ENCODE assay signal across 23 cellular contexts in genomic region chr1:20183876-20184275, GRCh38. TPM values are rescaled to one million over a fixed set of nuclear protein-coding genes. Genes with fewer than 3 reads are reported as not detected.
DNase-seq lines count a peak whose midpoint lies in the region; ATAC-seq and TF ChIP-seq lines count a peak whose summit lies in the region.
"Had no signal": no experiment of that assay in that cellular context is flagged by ENCODE, and none has a peak within 500 bp of the region (broad histone marks: within the 10 kb centered on the region; RNA-seq: fewer than 3 reads in every experiment).

No MANE protein-coding gene starts in this region.

- H3K4me1 ChIP-seq in adrenal gland (replicated peaks in 1 of 2) (peaks cover 11 to 30% of the 10 kb centered on the region in 2 donors), muscle layer of colon (ENCODE audit: insufficient read depth, low read length) (peaks cover 61% of the 10 kb centered on the region), transverse colon (peaks cover 14 to 53% (median 45%) of the 10 kb centered on the region in 4 donors)

- peaks cover 8% of the 10 kb centered on the region for H3K4me1 Mint-ChIP-seq in chondrocyte (ENCODE audit: low read depth)
- H3K4me1 Mint-ChIP-seq in immature natural killer cell: peaks cover 47 to 51% of the 10 kb centered on the region in 2 donors

- TF ChIP-seq POLR2A in adrenal gland (IDR thresholded peaks at IDR 0.05) (no peak), transverse colon (IDR thresholded peaks at IDR 0.05) (no peak)

- intact Hi-C loops in Right ventricle myocardium inferior (cut with DNase I): no loop called here
- intact Hi-C loops in cardiac septum (cut with DNase I): no loop called here
- intact Hi-C loops in adrenal gland (cut with DNase I): no loop called here
- intact Hi-C loops in transverse colon (cut with DNase I; ENCODE audit: low total_unique reads): no loop called here

- H3K27ac ChIP-seq in adrenal gland: peak overlapping the region in 1 of 5 donors; percentile 47
- H3K27ac ChIP-seq in muscle layer of colon (ENCODE audit: low read depth, low read length): peak overlapping the region; percentile 90
- peak overlapping the region; percentile 76 to 92 (median 88) for H3K27ac ChIP-seq in transverse colon

- DNase-seq in Right ventricle myocardium inferior (ENCODE audit: missing footprints): no peak
- no peak for DNase-seq in cardiac septum (ENCODE audit: low spot score)
- peak; percentile 31 to 72 (median 64) for DNase-seq in adrenal gland
- DNase-seq in transverse colon: peak; percentile 36
- DNase-seq in chondrocyte (ENCODE audit: low spot score): no peak
- DNase-seq in HPDE6-E6E7 (ENCODE audit: extremely low spot score): no peak
- DNase-seq in immature natural killer cell: no peak
- DNase-seq: ACHN; activated CD4-positive, CD25-positive, alpha-beta regulatory T cell treated with anti-CD3 and anti-CD28 coated beads, Interleukin-2, amount 50 U/mL, for 72 hours; activated gamma-delta T cell; central memory CD4-positive, alpha-beta T cell; EL; NCI-H1048; NCI-H2029 treated with DMSO at 0.1 percent for 48 hours; NCI-H524 treated with DMSO at 0.1 percent for 48 hours; SHP77; stimulated activated naive CD8-positive, alpha-beta T cell treated with anti-CD3 and anti-CD28 coated beads, Interleukin-15, Interleukin-2, amounts not matched to agents 100 U/mL and 50 U/mL, for 24 hours had no signal

- no peak overlapping the region for H3K9ac ChIP-seq in muscle layer of colon (ENCODE audit: low read length)

- peak; percentile 80 for TF ChIP-seq EP300 in transverse colon (IDR thresholded peaks at IDR 0.05; ENCODE audit: low read depth)

- H3K27ac Mint-ChIP-seq in chondrocyte (ENCODE audit: unreplicated experiment) (no peak overlapping the region), immature natural killer cell (peak overlapping the region in 3 of 6 donors; percentile 28 to 93 (median 86))

- no peaks in the 10 kb centered on the region for H3K36me3 Mint-ChIP-seq in chondrocyte (ENCODE audit: low read depth)
- H3K36me3 Mint-ChIP-seq in immature natural killer cell: peaks cover 0 to 4% (median under 1%) of the 10 kb centered on the region in 3 donors
- H3K36me3 Mint-ChIP-seq: naive thymus-derived CD8-positive, alpha-beta T cell had no signal

- H3K27me3 ChIP-seq in adrenal gland (no peaks in the 10 kb centered on the region), muscle layer of colon (ENCODE audit: control insufficient read depth in 1 of 2, insufficient read depth in 2 of 2, low read length in 2 of 2) (no peaks in the 10 kb centered on the region), transverse colon (no peaks in the 10 kb centered on the region)

- H3K9me3 ChIP-seq in adrenal gland (replicated peaks in 1 of 3) (no peaks in the 10 kb centered on the region), muscle layer of colon (ENCODE audit: low read length) (no peaks in the 10 kb centered on the region), transverse colon (no peaks in the 10 kb centered on the region)

- TF ChIP-seq CTCF in adrenal gland (IDR thresholded peaks at IDR 0.05) (no peak), transverse colon (IDR thresholded peaks at IDR 0.05) (no peak), chondrocyte (IDR thresholded peaks at IDR 0.05) (no peak)

- no peaks in the 10 kb centered on the region for H3K36me3 ChIP-seq in adrenal gland (replicated peaks in 1 of 2)
- no peaks in the 10 kb centered on the region for H3K36me3 ChIP-seq in muscle layer of colon (ENCODE audit: insufficient read depth, low read length)
- no peaks in the 10 kb centered on the region for H3K36me3 ChIP-seq in transverse colon

- 73 to 87% (median 78%) methylated on average over 9 to 11 of the region's 11 CpGs for WGBS in adrenal gland, 4 donors
- 76% methylated on average over 11 of the region's 11 CpGs; no CpG with 5 or more reads in 1 of the 2 donors for WGBS in transverse colon (ENCODE audit: low coverage in 1 of 2), 2 donors

- no peak overlapping the region for H3K4me3 Mint-ChIP-seq in chondrocyte (ENCODE audit: unreplicated experiment)
- peak overlapping the region in 2 of 5 donors; percentile 11 to 19 for H3K4me3 Mint-ChIP-seq in immature natural killer cell

- in situ Hi-C loops in transverse colon (cut with MboI; ENCODE audit: low pct_ligation_motif_present in 1 of 4, low pct_unique_long_range_greater_than_20kb in 1 of 4, low sequenced_read_pairs in 3 of 4): no loop called here

- H3K27me3 Mint-ChIP-seq in chondrocyte (ENCODE audit: low read depth) (peaks cover 58% of the 10 kb centered on the region), immature natural killer cell (ENCODE audit: low read depth in 3 of 3) (peaks cover 6 to 11% (median 10%) of the 10 kb centered on the region in 3 donors)

- H3K9me3 Mint-ChIP-seq in chondrocyte (ENCODE audit: low read depth) (peaks cover 4% of the 10 kb centered on the region), immature natural killer cell (peaks cover 0 to 2% (median 0%) of the 10 kb centered on the region in 6 donors)

- peak; percentile 48 for ATAC-seq in Right ventricle myocardium inferior
- ATAC-seq: esophagus mucosa; naive thymus-derived CD8-positive, alpha-beta T cell; stimulated activated naive CD8-positive, alpha-beta T cell treated with anti-CD3 and anti-CD28 coated beads, Interleukin-15, Interleukin-2, amounts not matched to agents 100 U/mL and 50 U/mL, for 24 hours had no signal

- no peak overlapping the region for H3K4me3 ChIP-seq in adrenal gland
- H3K4me3 ChIP-seq in muscle layer of colon (ENCODE audit: low read depth in 1 of 2, low read length in 2 of 2): peak overlapping the region in 1 of 2 donors; percentile 29
- no peak overlapping the region for H3K4me3 ChIP-seq in transverse colon

RNA-seq across cellular contexts. Expression of gene UBXN10, which starts 2.0 kb away (rescaled TPM):
- total RNA-seq in Right ventricle myocardium inferior (1.9 TPM), cardiac septum (0.30 TPM), adrenal gland (1 to 10 TPM in 7 of 8 donors, under 1 TPM in 1; 0.84 to 2.6 (median 1.8) TPM), transverse colon (10 to 100 TPM in 1 of 4 donors, 1 to 10 TPM in 3; 4.3 to 15.3 (median 5.8) TPM), chondrocyte (not detected in 3 replicates)
- polyA plus RNA-seq in adrenal gland (1 to 10 TPM in 1 of 3 donors, under 1 TPM in 2; 0.64 to 1.7 (median 0.91) TPM), immature natural killer cell (1 to 10 TPM; 1.6 to 2.6 (median 1.7) TPM)
- total RNA-seq: lung microvascular endothelial cell; naive thymus-derived CD8-positive, alpha-beta T cell had no signal

RNA-seq across cellular contexts. Expression of gene PLA2G2C, which starts 2.4 kb away (rescaled TPM):
- not detected for total RNA-seq in Right ventricle myocardium inferior
- not detected for total RNA-seq in cardiac septum
- total RNA-seq in adrenal gland: under 1 TPM in 4 of 8 donors, not detected in 4; 0.11 to 0.39 (median 0.13) TPM
- polyA plus RNA-seq in adrenal gland: under 1 TPM in 2 of 3 donors, not detected in 1; 0.07 to 0.08 TPM
- 1 to 10 TPM in 1 of 4 donors, under 1 TPM in 2, not detected in 1; 0.14 to 4.1 (median 0.16) TPM for total RNA-seq in transverse colon
- not detected in 3 replicates for total RNA-seq in chondrocyte
- not detected for polyA plus RNA-seq in immature natural killer cell
- total RNA-seq: glomerular endothelial cell; lung microvascular endothelial cell; naive thymus-derived CD8-positive, alpha-beta T cell; ureter had no signal
- polyA plus RNA-seq: naive thymus-derived CD8-positive, alpha-beta T cell had no signal

RNA-seq across cellular contexts. Expression of gene PLA2G2F, which starts 44.8 kb away (rescaled TPM):
- not detected for total RNA-seq in Right ventricle myocardium inferior
- total RNA-seq in cardiac septum: not detected
- total RNA-seq in adrenal gland: not detected
- polyA plus RNA-seq in adrenal gland: under 1 TPM in 1 of 3 donors, not detected in 2; 0.08 TPM
- under 1 TPM in 1 of 4 donors, not detected in 3; 0.32 TPM for total RNA-seq in transverse colon
- total RNA-seq in chondrocyte: not detected in 3 replicates
- not detected for polyA plus RNA-seq in immature natural killer cell
- total RNA-seq: glomerular endothelial cell; lung microvascular endothelial cell; naive thymus-derived CD8-positive, alpha-beta T cell had no signal
- polyA plus RNA-seq: naive thymus-derived CD8-positive, alpha-beta T cell had no signal

Comparison
In these comparisons a context has a peak if more than half of its experiments do, and no peak if none do; other contexts are left out.
1. DNase-seq: peak in adrenal gland (7 of 7) and transverse colon (single experiment); none in Right ventricle myocardium inferior (single experiment), cardiac septum (single experiment), chondrocyte (single experiment), HPDE6-E6E7 (single experiment) and immature natural killer cell (0 of 3).